ENCODE assay signal across 9 cellular contexts in the genomic region with DNA sequence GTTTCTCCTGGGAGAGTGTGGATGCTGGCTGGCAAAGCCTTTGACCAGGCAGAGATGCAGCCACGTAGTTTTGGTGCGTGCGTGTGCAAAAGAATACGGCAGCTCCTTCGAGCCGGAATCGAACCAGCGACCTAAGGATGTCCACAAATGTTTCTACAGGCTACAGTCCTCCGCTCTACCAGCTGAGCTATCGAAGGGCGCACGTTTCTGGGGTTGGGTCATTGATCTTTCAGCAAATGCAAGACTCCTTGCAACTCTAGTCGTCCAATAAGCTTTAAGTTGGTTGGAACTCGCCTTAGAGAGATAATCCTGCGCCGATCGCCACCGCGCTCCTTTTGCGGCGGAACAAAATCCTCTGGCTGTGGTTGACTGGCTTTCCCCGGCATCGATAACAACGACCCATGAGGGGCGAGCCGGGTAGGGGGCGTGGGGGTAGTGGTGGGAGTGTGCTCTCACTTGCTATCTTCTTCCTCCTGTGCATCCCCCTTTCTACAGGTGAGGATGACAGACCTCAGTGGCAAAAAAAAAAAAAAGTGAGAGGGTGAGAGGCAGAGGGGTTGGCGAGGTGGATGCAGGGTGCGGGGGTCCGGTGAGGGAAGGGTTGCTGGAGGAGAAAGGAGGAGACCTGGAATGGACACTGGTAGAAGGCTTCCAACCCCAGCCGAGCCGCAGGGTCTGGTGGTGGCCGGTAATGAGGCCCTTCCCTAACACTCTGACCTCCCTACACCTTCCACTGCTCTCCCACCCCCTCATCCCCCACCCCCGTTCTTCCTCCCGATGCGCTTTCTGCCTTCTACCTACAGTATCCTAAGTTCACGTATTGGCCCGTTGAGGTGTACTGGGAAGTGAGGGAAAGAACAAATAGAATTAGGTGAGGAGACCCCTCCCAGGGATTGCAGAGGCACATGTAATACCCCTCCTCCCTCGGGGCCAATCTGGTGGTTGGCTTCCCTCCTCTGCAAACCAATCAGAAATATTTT. TPM values are rescaled to one million over a fixed set of nuclear protein-coding genes. Genes with fewer than 3 reads are reported as not detected.
DNase-seq lines count a peak whose midpoint lies in the region; ATAC-seq and TF ChIP-seq lines count a peak whose summit lies in the region.
"Had no signal": no experiment of that assay in that cellular context is flagged by ENCODE, and none has a peak within 500 bp of the region (broad histone marks: within the 10 kb centered on the region; RNA-seq: fewer than 3 reads in every experiment).

No MANE protein-coding gene starts in this region.

- DNase-seq in GM10266 (ENCODE audit: extremely low spot score) = peak; percentile 40
- peak; percentile 82 for DNase-seq in MV-4-11 (lab: John Stamatoyannopoulos, UW)
- peak; percentile 67 for DNase-seq in activated naive CD8-positive, alpha-beta T cell treated with anti-CD3 and anti-CD28 coated beads for 36 hours
- DNase-seq in memory B cell (ENCODE audit: low spot score in 2 of 2) = no peak
- no peak for DNase-seq in NCI-H128 (lab: John Stamatoyannopoulos, UW; ENCODE audit: unreplicated experiment)
- no peak for DNase-seq in NCI-H524 treated with DMSO at 0.1 percent for 48 hours (lab: John Stamatoyannopoulos, UW)
- DNase-seq in left lobe of liver (ENCODE audit: low spot score) = no peak
- DNase-seq in ureter (ENCODE audit: low spot score) = no peak

- peaks cover 74% of the 10 kb centered on the region for H3K27me3 Mint-ChIP-seq in activated naive CD8-positive, alpha-beta T cell treated with anti-CD3 and anti-CD28 coated beads for 36 hours
- H3K27me3 Mint-ChIP-seq in memory B cell = peaks cover 13% of the 10 kb centered on the region

- TF ChIP-seq CTCF in GM10266 (IDR thresholded peaks at IDR 0.05; ENCODE audit: control insufficient read depth, insufficient read depth, low read depth, missing control alignments) = no peak

- peaks cover 15% of the 10 kb centered on the region for H3K4me1 Mint-ChIP-seq in activated naive CD8-positive, alpha-beta T cell treated with anti-CD3 and anti-CD28 coated beads for 36 hours
- H3K4me1 Mint-ChIP-seq in memory B cell = peaks cover 21% of the 10 kb centered on the region

- H3K36me3 Mint-ChIP-seq in activated naive CD8-positive, alpha-beta T cell treated with anti-CD3 and anti-CD28 coated beads for 36 hours = no peaks in the 10 kb centered on the region
- peaks cover 2% of the 10 kb centered on the region for H3K36me3 Mint-ChIP-seq in memory B cell

- H3K27ac Mint-ChIP-seq in activated naive CD8-positive, alpha-beta T cell treated with anti-CD3 and anti-CD28 coated beads for 36 hours = peak overlapping the region; percentile 16
- no peak overlapping the region for H3K27ac Mint-ChIP-seq in memory B cell

- H3K4me3 Mint-ChIP-seq in activated naive CD8-positive, alpha-beta T cell treated with anti-CD3 and anti-CD28 coated beads for 36 hours = peak overlapping the region; percentile 55
- peak overlapping the region; percentile 58 for H3K4me3 Mint-ChIP-seq in memory B cell

- H3K9me3 Mint-ChIP-seq in activated naive CD8-positive, alpha-beta T cell treated with anti-CD3 and anti-CD28 coated beads for 36 hours = no peaks in the 10 kb centered on the region
- no peaks in the 10 kb centered on the region for H3K9me3 Mint-ChIP-seq in memory B cell

- ATAC-seq in memory B cell (ENCODE audit: low read depth) (peak; percentile 27), left lobe of liver (no peak)

RNA-seq across cellular contexts. Expression of a gene that starts 11.8 kb away (rescaled TPM):
- total RNA-seq in activated naive CD8-positive, alpha-beta T cell treated with anti-CD3 and anti-CD28 coated beads for 36 hours = not detected
- total RNA-seq in left lobe of liver (not detected), ureter (not detected)
- total RNA-seq: lung microvascular endothelial cell had no signal

RNA-seq across cellular contexts. Expression of a gene that starts 31.1 kb away (rescaled TPM):
- total RNA-seq in activated naive CD8-positive, alpha-beta T cell treated with anti-CD3 and anti-CD28 coated beads for 36 hours = under 1 TPM; 0.35 to 0.68 TPM
- total RNA-seq in left lobe of liver (152 TPM), ureter (26.5 TPM)

RNA-seq across cellular contexts. Expression of a gene that starts 35.3 kb away (rescaled TPM):
- 1 to 10 TPM; 1.1 to 1.3 TPM for total RNA-seq in activated naive CD8-positive, alpha-beta T cell treated with anti-CD3 and anti-CD28 coated beads for 36 hours
- total RNA-seq in left lobe of liver (685 TPM), ureter (5.5 TPM)

Comparison
In these comparisons a context has a peak if more than half of its experiments do, and no peak if none do; other contexts are left out.
1. DNase-seq: peak in GM10266 (single experiment), MV-4-11 (single experiment) and activated naive CD8-positive, alpha-beta T cell treated with anti-CD3 and anti-CD28 coated beads for 36 hours (single experiment); none in memory B cell (0 of 2), NCI-H128 (single experiment), NCI-H524 treated with DMSO at 0.1 percent for 48 hours (single experiment), left lobe of liver (single experiment) and ureter (single experiment).
2. RNA of a gene that starts 31.1 kb away (total RNA-seq): 152 TPM in left lobe of liver (single experiment) and 26.5 TPM in ureter (single experiment); 0.35 to 0.68 TPM in activated naive CD8-positive, alpha-beta T cell treated with anti-CD3 and anti-CD28 coated beads for 36 hours; every median in the first group is over 10 times any median in the second.
3. RNA of a gene that starts 35.3 kb away (total RNA-seq): 685 TPM in left lobe of liver (single experiment); 5.5 TPM in ureter (single experiment) and 1.1 to 1.3 TPM in activated naive CD8-positive, alpha-beta T cell treated with anti-CD3 and anti-CD28 coated beads for 36 hours; every median in the first group is over 100 times any median in the second.